Comparison of ENCODE assay signal across 1 cellular context in the genomic region with DNA sequence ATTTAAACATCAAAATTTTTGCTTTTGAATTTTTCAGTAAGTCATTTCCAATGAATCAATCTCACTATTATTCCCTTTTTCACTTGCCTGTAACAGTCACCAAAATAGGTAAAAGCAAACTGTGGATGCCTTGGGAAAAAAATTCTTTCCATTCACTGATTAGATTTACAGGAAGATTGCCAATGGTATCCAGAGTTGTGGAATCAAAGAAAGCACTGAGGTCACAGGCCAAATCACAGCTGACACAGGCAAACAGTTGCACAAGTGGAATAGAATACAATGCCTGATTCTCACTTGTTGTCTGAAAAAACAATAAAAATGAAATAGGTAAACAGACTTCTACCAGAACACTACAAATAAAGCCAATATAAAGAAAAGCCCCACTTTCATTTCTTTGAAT.
TF ChIP-seq lines count a peak whose summit lies in the region.

No MANE protein-coding gene starts in this region.

TF ChIP-seq in endothelial cell of umbilical vein, 7 proteins besides CTCF, POLR2A, EP300 and RAD21 (continued from another document):
- TF ChIP-seq JUN (IDR thresholded peaks at IDR 0.05; ENCODE audit: borderline replicate concordance, insufficient read depth, insufficient read length, low read depth) (no peak), GATA2 (IDR thresholded peaks at IDR 0.05; ENCODE audit: insufficient read depth, insufficient read length, low read depth, low read length) (no peak), POLR2AphosphoS5 (IDR thresholded peaks at IDR 0.05; ENCODE audit: insufficient read depth, low read depth, low read length) (no peak), EZH2 (IDR thresholded peaks at IDR 0.05; ENCODE audit: borderline replicate concordance, low read depth, low read length, severe bottlenecking) (no peak)
